6 cellular contexts compared by ENCODE assay signal in the genomic region with DNA sequence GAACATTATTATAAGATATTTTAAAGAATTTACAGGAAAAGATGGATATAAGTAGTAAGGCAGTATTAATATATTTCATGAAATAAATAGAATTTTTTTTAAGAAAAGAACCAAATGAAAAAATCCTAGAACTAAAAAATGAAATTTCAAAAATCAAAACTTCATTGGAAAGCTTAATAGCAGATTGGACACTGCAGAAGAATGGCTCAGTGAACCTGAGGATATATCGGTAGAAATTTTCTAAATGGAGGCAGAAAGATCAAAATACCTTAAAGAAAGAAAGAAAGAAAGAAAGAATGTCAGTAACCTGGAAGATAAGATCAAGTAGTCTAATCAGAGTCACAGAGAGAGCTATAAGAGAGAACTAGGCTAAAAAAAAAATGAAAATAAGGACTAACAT.
"Had no signal": no experiment of that assay in that cellular context is flagged by ENCODE, and none has a peak within 500 bp of the region (broad histone marks: within the 10 kb centered on the region; RNA-seq: fewer than 3 reads in every experiment).

No MANE protein-coding gene starts in this region.

- H3K36me3 ChIP-seq: HAP-1 had no signal

- H2AFZ ChIP-seq: GM23248 had no signal

- H3K9ac ChIP-seq: GM23248 had no signal

- DNase-seq: GOT3, H7 had no signal

- ATAC-seq: HCT116 had no signal

- H3K27ac ChIP-seq: GM23248 had no signal

- FAIRE-seq: HTR-8/SVneo had no signal

- H3K4me1 ChIP-seq: HAP-1 had no signal

- H3K4me3 ChIP-seq: GM23248, HAP-1 had no signal
